8 cellular contexts compared by ENCODE assay signal in the genomic region with DNA sequence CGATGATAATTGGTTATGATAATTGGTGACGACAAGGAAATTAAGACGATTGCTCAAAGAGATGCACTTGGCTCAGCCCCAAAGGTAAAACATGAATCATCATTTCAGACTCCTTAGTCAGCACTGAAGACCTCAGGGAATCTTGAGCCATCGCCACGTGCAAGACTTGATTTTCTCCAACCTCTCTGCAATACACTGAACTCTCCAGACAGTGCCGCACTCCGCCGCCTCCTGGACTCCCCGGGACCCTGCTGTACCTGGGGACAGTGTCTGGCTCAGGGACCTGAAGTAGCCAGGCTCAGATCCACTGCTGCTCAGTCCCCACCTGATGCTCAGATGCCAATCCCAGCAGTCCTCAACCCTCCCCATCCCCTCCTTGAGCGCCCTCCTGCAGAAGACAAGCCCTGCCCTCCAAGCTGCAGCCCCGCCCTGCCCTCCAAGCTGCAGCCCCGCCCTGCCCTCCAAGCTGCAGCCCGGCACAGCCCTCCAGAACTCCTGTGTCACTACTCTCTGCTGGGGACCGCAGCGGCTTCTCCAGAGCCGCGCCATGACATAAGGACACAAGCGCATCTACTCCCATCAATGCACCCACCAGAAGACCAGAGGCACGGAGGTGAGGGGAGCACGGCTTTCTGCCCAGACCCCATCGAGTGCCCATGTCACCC. TPM values are rescaled to one million over a fixed set of nuclear protein-coding genes. Genes with fewer than 3 reads are reported as not detected.
DNase-seq lines count a peak whose midpoint lies in the region; ATAC-seq and TF ChIP-seq lines count a peak whose summit lies in the region.

No MANE protein-coding gene starts in this region.

- no peak for TF ChIP-seq CTCF in NB4 (IDR thresholded peaks at IDR 0.05; ENCODE audit: low read depth, low read length)
- peak; percentile 9 for TF ChIP-seq CTCF in natural killer cell (IDR thresholded peaks at IDR 0.05)
- TF ChIP-seq CTCF in uterus (IDR thresholded peaks at IDR 0.05): peak; percentile 14 to 56 (median 25)

- no peaks in the 10 kb centered on the region for H3K36me3 ChIP-seq in uterus

- no peaks in the 10 kb centered on the region for H3K27me3 ChIP-seq in uterus

- H3K27ac ChIP-seq in uterus: peak overlapping the region; percentile 50 to 70

- H3K27me3 Mint-ChIP-seq in activated T-cell treated with anti-CD3 and anti-CD28 coated beads, Interleukin-2, amount 50 U/mL, for 4 hours (ENCODE audit: low read depth): no peaks in the 10 kb centered on the region
- no peaks in the 10 kb centered on the region for H3K27me3 Mint-ChIP-seq in activated CD4-positive, alpha-beta T cell treated with anti-CD3 and anti-CD28 coated beads, Interleukin-2, amount 10 ng/mL, durations not matched to agents 24 days and 14 days
- H3K27me3 Mint-ChIP-seq in natural killer cell (ENCODE audit: low read depth in 2 of 2): no peaks in the 10 kb centered on the region

- peaks cover 3% of the 10 kb centered on the region for H3K36me3 Mint-ChIP-seq in activated T-cell treated with anti-CD3 and anti-CD28 coated beads, Interleukin-2, amount 50 U/mL, for 4 hours (ENCODE audit: insufficient read depth)
- H3K36me3 Mint-ChIP-seq in activated CD4-positive, alpha-beta T cell treated with anti-CD3 and anti-CD28 coated beads, Interleukin-2, amount 10 ng/mL, durations not matched to agents 24 days and 14 days (ENCODE audit: low read depth): peaks cover 19% of the 10 kb centered on the region
- H3K36me3 Mint-ChIP-seq in natural killer cell: no peaks in the 10 kb centered on the region

- no peaks in the 10 kb centered on the region for H3K9me3 Mint-ChIP-seq in activated T-cell treated with anti-CD3 and anti-CD28 coated beads, Interleukin-2, amount 50 U/mL, for 4 hours
- H3K9me3 Mint-ChIP-seq in activated CD4-positive, alpha-beta T cell treated with anti-CD3 and anti-CD28 coated beads, Interleukin-2, amount 10 ng/mL, durations not matched to agents 24 days and 14 days: no peaks in the 10 kb centered on the region
- H3K9me3 Mint-ChIP-seq in natural killer cell: no peaks in the 10 kb centered on the region

- intact Hi-C loops in activated CD4-positive, alpha-beta T cell treated with anti-CD3 and anti-CD28 coated beads, Interleukin-2, amount 10 ng/mL, durations not matched to agents 24 days and 14 days (cut with micrococcal nuclease): loop anchor here (1.0 kb wide), 1 partner anchor 412 kb away; the partner anchor contains the start of genes ACP1 and SH3YL1
- intact Hi-C loops in natural killer cell (cut with micrococcal nuclease): loop anchor here (1.0 to 5.0 kb wide), 2 partner anchors 239 to 411 kb away; no protein-coding TSS in a partner anchor
- intact Hi-C loops in uterus (cut with DNase I; ENCODE audit: low total_unique reads): no loop called here

- TF ChIP-seq POLR2A in NB4 (IDR thresholded peaks at IDR 0.05; ENCODE audit: extremely low read depth, insufficient read length) (no peak), uterus (IDR thresholded peaks at IDR 0.05) (peak in 1 of 2 donors; percentile 15)

- H3K27ac Mint-ChIP-seq in activated CD4-positive, alpha-beta T cell treated with anti-CD3 and anti-CD28 coated beads, Interleukin-2, amount 10 ng/mL, durations not matched to agents 24 days and 14 days: peak overlapping the region; percentile 97
- peak overlapping the region; percentile 98 for H3K27ac Mint-ChIP-seq in natural killer cell

- DNase-seq in activated T-cell treated with anti-CD3 and anti-CD28 coated beads, Interleukin-2, amount 50 U/mL, for 4 hours: peak; percentile 27
- DNase-seq in activated T-cell treated with anti-CD3 and anti-CD28 coated beads for 4 hours: no peak
- DNase-seq in NB4 (ENCODE audit: low read depth): peak; percentile 48
- DNase-seq in activated CD4-positive, alpha-beta T cell treated with anti-CD3 and anti-CD28 coated beads, Interleukin-2, amount 10 ng/mL, durations not matched to agents 24 days and 14 days: no peak
- DNase-seq in fibroblast of gingiva (ENCODE audit: low read depth): peak; percentile 93
- peak; percentile 39 for DNase-seq in natural killer cell
- peak; percentile 73 to 76 for DNase-seq in uterus

- H3K4me1 ChIP-seq in uterus: peaks cover 0 to 8% of the 10 kb centered on the region in 2 donors

- H3K9me3 ChIP-seq in uterus: no peaks in the 10 kb centered on the region

- ATAC-seq in activated T-cell treated with anti-CD3 and anti-CD28 coated beads, Interleukin-2, amount 50 U/mL, for 4 hours: peak; percentile 17 to 41
- ATAC-seq in HG02642 (IDR thresholded peaks at IDR 0.05; ENCODE audit: poor library complexity, unreplicated experiment): peak; percentile 39
- ATAC-seq in natural killer cell: peak; percentile 6 to 18 (median 12)

- peak overlapping the region; percentile 82 for H3K4me3 ChIP-seq in NB4 (ENCODE audit: low read depth, low read length)
- peak overlapping the region; percentile 45 to 50 for H3K4me3 ChIP-seq in uterus

- peak overlapping the region; percentile 88 for H3K4me3 Mint-ChIP-seq in activated T-cell treated with anti-CD3 and anti-CD28 coated beads, Interleukin-2, amount 50 U/mL, for 4 hours
- peak overlapping the region; percentile 96 for H3K4me3 Mint-ChIP-seq in activated CD4-positive, alpha-beta T cell treated with anti-CD3 and anti-CD28 coated beads, Interleukin-2, amount 10 ng/mL, durations not matched to agents 24 days and 14 days
- H3K4me3 Mint-ChIP-seq in natural killer cell: peak overlapping the region; percentile 94

- peaks cover 35% of the 10 kb centered on the region for H3K4me1 Mint-ChIP-seq in activated T-cell treated with anti-CD3 and anti-CD28 coated beads, Interleukin-2, amount 50 U/mL, for 4 hours (ENCODE audit: low read depth)
- peaks cover 36% of the 10 kb centered on the region for H3K4me1 Mint-ChIP-seq in activated CD4-positive, alpha-beta T cell treated with anti-CD3 and anti-CD28 coated beads, Interleukin-2, amount 10 ng/mL, durations not matched to agents 24 days and 14 days
- H3K4me1 Mint-ChIP-seq in natural killer cell: peaks cover 44 to 50% of the 10 kb centered on the region in 2 donors

RNA-seq across cellular contexts. Expression of gene TMEM18, which starts 1.1 kb away (rescaled TPM):
- 10 to 100 TPM; 29.2 to 33.2 (median 29.3) TPM for total RNA-seq in activated T-cell treated with anti-CD3 and anti-CD28 coated beads, Interleukin-2, amount 50 U/mL, for 4 hours
- total RNA-seq in activated CD4-positive, alpha-beta T cell treated with anti-CD3 and anti-CD28 coated beads, Interleukin-2, amount 10 ng/mL, durations not matched to agents 24 days and 14 days: 21.5 and 25.1 TPM in 2 replicates
- total RNA-seq in natural killer cell (10 to 100 TPM; 22.0 to 30.8 (median 22.1) TPM), uterus (10 to 100 TPM; 10.8 to 49.7 (median 34.3) TPM)

Comparison
In these comparisons a context has a peak if more than half of its experiments do, and no peak if none do; other contexts are left out.
1. DNase-seq: peak in activated T-cell treated with anti-CD3 and anti-CD28 coated beads, Interleukin-2, amount 50 U/mL, for 4 hours (single experiment), NB4 (single experiment), fibroblast of gingiva (single experiment), natural killer cell (single experiment) and uterus (2 of 2); none in activated T-cell treated with anti-CD3 and anti-CD28 coated beads for 4 hours (single experiment) and activated CD4-positive, alpha-beta T cell treated with anti-CD3 and anti-CD28 coated beads, Interleukin-2, amount 10 ng/mL, durations not matched to agents 24 days and 14 days (single experiment).
2. Peak in every context shown above with its lines, with median percentiles within 50 percentile points of each other: ATAC-seq and H3K4me3 Mint-ChIP-seq.